In the genomic region with DNA sequence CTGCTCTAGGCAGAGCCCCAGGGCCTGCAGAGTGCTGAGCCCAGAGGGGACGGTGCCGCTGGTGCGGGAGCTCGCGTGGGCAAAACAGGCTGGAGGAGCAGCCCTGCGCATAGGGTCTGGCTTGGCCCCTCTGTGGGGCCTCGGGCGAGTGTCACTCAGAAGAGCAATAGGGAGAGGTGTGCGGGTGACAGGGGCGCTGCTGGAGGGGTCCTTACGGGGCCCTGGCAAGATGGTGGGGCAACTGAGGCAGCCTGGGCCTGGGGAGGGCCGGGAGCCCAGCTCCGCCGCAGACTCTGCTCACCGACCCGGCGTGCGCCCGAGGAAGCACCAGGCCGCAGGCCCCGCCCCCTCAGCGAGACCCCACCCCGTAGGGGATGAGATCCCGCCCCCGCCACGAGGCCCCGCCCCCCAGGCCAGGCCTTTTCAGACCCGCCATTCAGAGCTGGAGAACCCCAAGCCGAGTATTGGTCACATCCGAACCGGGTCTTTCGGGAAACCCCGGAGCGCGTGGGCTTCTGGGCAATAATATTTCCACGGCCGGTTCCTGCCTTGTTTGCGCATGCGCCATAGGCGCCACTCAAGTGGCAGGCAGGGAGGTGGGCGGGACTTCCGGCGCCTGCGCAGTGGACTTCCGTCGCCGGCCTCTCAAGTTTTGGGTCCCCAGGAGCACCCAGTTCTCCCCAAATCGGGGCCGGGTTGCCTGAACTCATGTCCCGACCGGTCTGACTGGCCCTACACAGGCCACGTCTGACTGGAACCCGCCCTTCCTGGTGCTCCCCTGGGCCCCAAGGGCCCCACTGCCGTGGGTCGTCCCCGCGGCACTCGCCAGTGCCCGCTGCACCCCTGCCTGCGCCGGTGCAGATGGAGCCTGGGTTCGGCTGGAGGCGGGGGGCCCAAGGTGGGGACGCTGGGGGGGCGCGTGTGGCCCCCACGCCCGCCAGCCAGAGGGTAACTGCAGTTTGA, we compare ENCODE assay signal across 8 cellular contexts. TPM values are rescaled to one million over a fixed set of nuclear protein-coding genes. Genes with fewer than 3 reads are reported as not detected.
A peak's percentile ranks its signal among the peaks of the same experiment; 100 is the strongest.
DNase-seq lines count a peak whose midpoint lies in the region; ATAC-seq, FAIRE-seq and TF ChIP-seq lines count a peak whose summit lies in the region.

No MANE protein-coding gene starts in this region.

- H3K4me3 Mint-ChIP-seq in brain: peak overlapping the region; percentile 82 to 89 (median 87)

- H3K4me1 Mint-ChIP-seq in brain: peaks cover 5% of the 10 kb centered on the region

- no peak for TF ChIP-seq CTCF in brain (conservative IDR thresholded peaks at IDR 0.05)
- TF ChIP-seq CTCF in sigmoid colon (IDR thresholded peaks at IDR 0.05): no peak

- H3K27me3 ChIP-seq in iPS DF 6.9 (ENCODE audit: control insufficient read depth, insufficient read depth, low read length) (no peaks in the 10 kb centered on the region; the same call in 1 of the 2 replicates), sigmoid colon (peaks cover under 1 to 5% (median 4%) of the 10 kb centered on the region in 3 donors)

- peaks cover 7% of the 10 kb centered on the region for H3K4me1 ChIP-seq in iPS DF 6.9 (ENCODE audit: control insufficient read depth, insufficient read depth, low read length)
- peaks cover 0 to 31% (median 24%) of the 10 kb centered on the region in 4 donors for H3K4me1 ChIP-seq in sigmoid colon

- peak overlapping the region; percentile 71 for H3K4me3 ChIP-seq in iPS DF 6.9 (ENCODE audit: low read length)
- peak overlapping the region; percentile 54 to 65 (median 60) for H3K4me3 ChIP-seq in sigmoid colon

- peak overlapping the region in 3 of 5 experiments; percentile 83 to 95 (median 94) for H3K27ac Mint-ChIP-seq in brain

- ATAC-seq in HG03064 (IDR thresholded peaks at IDR 0.05; ENCODE audit: low read depth, unreplicated experiment): peak; percentile 60

- WGBS in iPS DF 6.9 (ENCODE audit: insufficient coverage, insufficient read length): no CpG with 5 or more reads among the region's 68 CpGs
- 1% methylated on average over 68 of the region's 68 CpGs for WGBS in sigmoid colon, 2 donors

- no peaks in the 10 kb centered on the region for H3K9me3 Mint-ChIP-seq in brain

- peak; percentile 86 for FAIRE-seq in TTC549 (lab: Jason Lieb, UNC)

- no peaks in the 10 kb centered on the region for H3K9me3 ChIP-seq in iPS DF 6.9 (ENCODE audit: control insufficient read depth, insufficient read depth, low read length)
- no peaks in the 10 kb centered on the region for H3K9me3 ChIP-seq in sigmoid colon

- no peaks in the 10 kb centered on the region for H3K27me3 Mint-ChIP-seq in brain

- DNase-seq in A172 (ENCODE audit: low spot score) (peak; percentile 100), NCI-H2107 (lab: John Stamatoyannopoulos, UW) (peak; percentile 98), iPS DF 6.9 (ENCODE audit: low read depth, low spot score) (peak; percentile 90), sigmoid colon (peak; percentile 99)

- H3K36me3 ChIP-seq in iPS DF 6.9 (ENCODE audit: control insufficient read depth, insufficient read depth, low read length): no peaks in the 10 kb centered on the region
- no peaks in the 10 kb centered on the region for H3K36me3 ChIP-seq in sigmoid colon

- TF ChIP-seq POLR2A in GM18526 (IDR thresholded peaks at IDR 0.05; ENCODE audit: extremely low read depth, insufficient read length) (peak; percentile 81), sigmoid colon (IDR thresholded peaks at IDR 0.05) (peak; percentile 15 to 19)

- intact Hi-C loops in sigmoid colon (cut with DNase I): loop anchor here (1.0 to 5.0 kb wide), 4 partner anchors 17 to 109 kb away; partner anchors contain the start of genes ANAPC2, DPP7, SSNA1 and TUBB4B

- TF ChIP-seq EP300 in sigmoid colon (IDR thresholded peaks at IDR 0.05): peak in 1 of 4 donors; percentile 64

- no peak overlapping the region for H3K27ac ChIP-seq in iPS DF 6.9 (ENCODE audit: low read length)
- peak overlapping the region; percentile 84 to 91 (median 88) for H3K27ac ChIP-seq in sigmoid colon

- H3K36me3 Mint-ChIP-seq in brain: no peaks in the 10 kb centered on the region

RNA-seq across cellular contexts. Expression of gene RNF208, which starts 1.3 kb away (rescaled TPM):
- 0.09 and 0.17 TPM in 2 replicates for total RNA-seq in A172 (2014; rRNA removed; shearing (Covaris generic))
- polyA plus RNA-seq in brain (ENCODE audit: insufficient read depth, low read depth, low replicate concordance): 84.7 TPM
- 1 to 10 TPM in 2 of 4 donors, under 1 TPM in 1, not detected in 1; 0.54 to 1.9 (median 1.1) TPM for total RNA-seq in sigmoid colon
- 1 to 10 TPM; 4.8 to 8.8 (median 5.5) TPM for polyA plus RNA-seq in sigmoid colon

RNA-seq across cellular contexts. Expression of gene CYSRT1, which starts 1.6 kb away (rescaled TPM):
- total RNA-seq in A172 (2014; rRNA removed; shearing (Covaris generic)): 5.1 and 5.4 TPM in 2 replicates
- polyA plus RNA-seq in brain (ENCODE audit: insufficient read depth, low read depth, low replicate concordance) (0.93 TPM), sigmoid colon (1 to 10 TPM in 1 of 3 donors, under 1 TPM in 1, not detected in 1; 0.54 to 1.2 TPM)
- total RNA-seq in sigmoid colon: under 1 TPM in 1 of 4 donors, not detected in 3; 0.33 TPM

RNA-seq across cellular contexts. Expression of gene RNF224, which starts 3.9 kb away (rescaled TPM):
- 0.86 and 1.1 TPM in 2 replicates for total RNA-seq in A172 (2014; rRNA removed; shearing (Covaris generic))
- polyA plus RNA-seq in brain (ENCODE audit: insufficient read depth, low read depth, low replicate concordance): not detected
- not detected for total RNA-seq in sigmoid colon
- under 1 TPM in 1 of 3 donors, not detected in 2; 0.04 TPM for polyA plus RNA-seq in sigmoid colon

RNA-seq across cellular contexts. Expression of gene SLC34A3, which starts 7.3 kb away (rescaled TPM):
- 1.1 and 1.6 TPM in 2 replicates for total RNA-seq in A172 (2014; rRNA removed; shearing (Covaris generic))
- polyA plus RNA-seq in brain (ENCODE audit: insufficient read depth, low read depth, low replicate concordance) (not detected), sigmoid colon (not detected)
- total RNA-seq in sigmoid colon: not detected

RNA-seq across cellular contexts. Expression of gene TUBB4B, which starts 17.7 kb away (rescaled TPM):
- 599 and 717 TPM in 2 replicates for total RNA-seq in A172 (2014; rRNA removed; shearing (Covaris generic))
- polyA plus RNA-seq in brain (ENCODE audit: insufficient read depth, low read depth, low replicate concordance): 1,134 TPM
- total RNA-seq in sigmoid colon: 100 to 1,000 TPM; 141 to 196 (median 164) TPM
- polyA plus RNA-seq in sigmoid colon: 100 to 1,000 TPM; 292 to 505 (median 444) TPM
